14 cellular contexts compared by ENCODE assay signal in the genomic region with DNA sequence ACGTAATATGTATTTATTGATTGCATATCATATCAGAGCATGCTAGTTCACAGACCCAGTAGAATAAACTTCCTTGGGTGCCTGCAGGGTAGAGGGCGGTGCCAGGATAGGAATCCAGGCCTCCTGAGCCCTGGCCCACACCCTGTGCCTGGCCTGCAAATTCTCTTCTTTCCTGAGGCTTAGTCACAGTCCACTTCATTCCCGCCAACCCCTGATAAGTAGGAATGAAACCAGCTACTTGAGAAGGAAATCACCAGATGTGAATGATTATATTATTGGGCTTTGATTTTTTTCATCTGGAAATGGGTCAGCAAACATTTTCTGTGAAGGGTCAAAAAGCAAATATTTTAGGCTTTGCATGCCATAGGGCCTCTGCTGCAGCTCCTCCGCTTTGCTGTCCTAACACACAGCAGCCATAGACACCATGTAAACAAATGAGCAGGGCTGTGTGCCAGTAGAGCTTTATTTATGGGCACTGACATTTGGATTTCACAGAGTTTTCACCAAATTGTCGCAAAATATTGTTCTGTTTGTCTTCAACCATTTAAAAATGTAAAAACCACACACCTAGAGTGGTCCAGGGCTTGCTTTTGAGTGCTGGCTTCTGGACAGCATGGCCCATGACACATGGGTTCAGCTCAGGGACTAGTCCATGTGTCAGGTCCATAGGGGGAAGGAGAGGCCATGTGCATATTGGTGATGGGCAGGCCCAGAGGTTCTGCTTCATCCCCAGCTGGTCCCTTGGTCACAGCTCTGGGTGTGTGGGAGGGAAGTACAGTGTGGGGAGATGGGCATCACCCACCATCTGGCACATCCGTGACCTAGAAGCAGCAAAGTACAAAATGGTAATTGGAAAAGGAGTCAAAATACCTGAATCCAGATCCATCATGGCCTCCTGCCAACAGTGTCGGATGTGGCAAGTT. TPM values are rescaled to one million over a fixed set of nuclear protein-coding genes. Genes with fewer than 3 reads are reported as not detected.
A peak's percentile ranks its signal among the peaks of the same experiment; 100 is the strongest.
DNase-seq lines count a peak whose midpoint lies in the region; ATAC-seq and TF ChIP-seq lines count a peak whose summit lies in the region.
"Had no signal": no experiment of that assay in that cellular context is flagged by ENCODE, and none has a peak within 500 bp of the region (broad histone marks: within the 10 kb centered on the region; RNA-seq: fewer than 3 reads in every experiment).

No MANE protein-coding gene starts in this region.

- no peak for TF ChIP-seq EP300 in suprapubic skin (IDR thresholded peaks at IDR 0.05)

- no peak overlapping the region for H2AFZ ChIP-seq in OCI-LY7 (ENCODE audit: low read length)

- no peak overlapping the region for H3K9ac ChIP-seq in adipocyte (ENCODE audit: low read length)

- intact Hi-C loops in right cardiac atrium (cut with DNase I) (loop anchor here in 1 of 4 donors (5.0 kb wide), 1 partner anchor 50 kb away; the partner anchor contains the start of gene STK35), OCI-LY7 (cut with micrococcal nuclease; ENCODE audit: unreplicated experiment) (no loop called here)

- peaks cover 19% of the 10 kb centered on the region for H3K4me1 ChIP-seq in adipocyte (ENCODE audit: control insufficient read depth, insufficient read depth, low read length)
- peaks cover 3% of the 10 kb centered on the region for H3K4me1 ChIP-seq in right cardiac atrium (ENCODE audit: control insufficient read depth, insufficient read depth, low read length)
- H3K4me1 ChIP-seq in suprapubic skin: peaks cover 20% of the 10 kb centered on the region
- peaks cover 4% of the 10 kb centered on the region for H3K4me1 ChIP-seq in OCI-LY7 (ENCODE audit: insufficient read depth, low read length, poor library complexity, severe bottlenecking)

- H3K4me2 ChIP-seq in OCI-LY7 (ENCODE audit: low read length): no peak overlapping the region

- no TSS peak for BruUV-seq in OCI-LY7 (replicated peaks; lab: Mats Ljungman, UMichigan)

- WGBS in right cardiac atrium: 56% methylated on average over 7 of the region's 7 CpGs
- 44% methylated on average over 7 of the region's 7 CpGs for whole genome bisulfite sequencing in suprapubic skin

- peak; percentile 65 to 88 for ATAC-seq in right cardiac atrium
- no peak for ATAC-seq in HG02970 (IDR thresholded peaks at IDR 0.05; ENCODE audit: low FRiP score, unreplicated experiment)

- H3K79me2 ChIP-seq in OCI-LY7 (ENCODE audit: insufficient read depth, low read depth, low read length): no peaks in the 10 kb centered on the region

- H3K27ac ChIP-seq in right cardiac atrium (ENCODE audit: low read length) (peak overlapping the region; percentile 80), suprapubic skin (peak overlapping the region; percentile 6), OCI-LY7 (ENCODE audit: low read depth, low read length, poor library complexity, severe bottlenecking) (no peak overlapping the region)
- H3K27ac ChIP-seq: tibial artery had no signal

- H3K36me3 ChIP-seq in adipocyte (ENCODE audit: control insufficient read depth, insufficient read depth, low read length, severe bottlenecking) (no peaks in the 10 kb centered on the region), suprapubic skin (peaks cover 2% of the 10 kb centered on the region), OCI-LY7 (ENCODE audit: insufficient read depth, low read length) (no peaks in the 10 kb centered on the region)

- TF ChIP-seq POLR2A in suprapubic skin (IDR thresholded peaks at IDR 0.05): no peak

- POLR2A ChIA-PET in OCI-LY7 (lab: Charles Lee): no interaction called here

- H4K20me1 ChIP-seq in OCI-LY7 (ENCODE audit: insufficient read depth, low read length): no peaks in the 10 kb centered on the region

- DNase-seq in DMS53 (lab: John Stamatoyannopoulos, UW): peak; percentile 19
- DNase-seq in DMS53 treated with DMSO at 0.1 percent for 48 hours (lab: John Stamatoyannopoulos, UW; ENCODE audit: unreplicated experiment): no peak
- peak; percentile 84 for DNase-seq in adipocyte (ENCODE audit: low read depth)
- peak in 2 of 3 donors; percentile 43 to 75 for DNase-seq in right cardiac atrium
- no peak for DNase-seq in suprapubic skin (ENCODE audit: low spot score in 2 of 2)
- no peak for DNase-seq in OCI-LY7 (ENCODE audit: low spot score)
- DNase-seq in amniotic stem cell (lab: John Stamatoyannopoulos, UW): no peak
- DNase-seq: glutamatergic neuron; KBM-7; NCI-H446 treated with DMSO at 0.1 percent for 48 hours; stimulated activated CD4-positive, alpha-beta T cell treated with anti-CD3 and anti-CD28 coated beads, Interleukin-4, amount 100 ng/mL, for 1 hour; SW 1271 had no signal

- no peak for TF ChIP-seq CTCF in suprapubic skin (IDR thresholded peaks at IDR 0.05)
- no peak for TF ChIP-seq CTCF in OCI-LY7 (conservative IDR thresholded peaks at IDR 0.05; ENCODE audit: low read length)

- CTCF ChIA-PET in OCI-LY7 (lab: Charles Lee; ENCODE audit: unreplicated experiment): no interaction called here

- H3K4me3 ChIP-seq in adipocyte (ENCODE audit: low read length) (no peak overlapping the region), right cardiac atrium (ENCODE audit: low read length) (no peak overlapping the region), suprapubic skin (no peak overlapping the region), OCI-LY7 (ENCODE audit: low read depth, low read length, poor library complexity, severe bottlenecking) (no peak overlapping the region)
- H3K4me3 ChIP-seq: tibial artery had no signal

- H3K9me2 ChIP-seq in OCI-LY7 (ENCODE audit: insufficient read depth, low read length): no peaks in the 10 kb centered on the region

- H3K27me3 ChIP-seq in adipocyte (replicated peaks; ENCODE audit: control insufficient read depth, insufficient read depth, low read length): no peaks in the 10 kb centered on the region
- H3K27me3 ChIP-seq in right cardiac atrium (ENCODE audit: control insufficient read depth, insufficient read depth): no peaks in the 10 kb centered on the region
- no peaks in the 10 kb centered on the region for H3K27me3 ChIP-seq in suprapubic skin
- H3K27me3 ChIP-seq: tibial artery had no signal

- H3K9me3 ChIP-seq in adipocyte (ENCODE audit: control insufficient read depth, low read length) (no peaks in the 10 kb centered on the region), right cardiac atrium (ENCODE audit: control insufficient read depth, low read length) (no peaks in the 10 kb centered on the region), suprapubic skin (no peaks in the 10 kb centered on the region), OCI-LY7 (ENCODE audit: low read length) (no peaks in the 10 kb centered on the region)
- H3K9me3 ChIP-seq: tibial artery had no signal

RNA-seq across cellular contexts. Expression of gene STK35, which starts 50.4 kb away (rescaled TPM):
- 10 to 100 TPM; 10.8 to 16.5 (median 12.7) TPM for total RNA-seq in right cardiac atrium
- polyA plus RNA-seq in right cardiac atrium: 7.8 TPM
- 10 to 100 TPM; 23.2 to 33.6 (median 25.2) TPM for total RNA-seq in suprapubic skin
- 18.7 and 22.3 TPM in 2 replicates for total RNA-seq in OCI-LY7 (2014; rRNA removed; shearing (Covaris generic))
- total RNA-seq in OCI-LY7 (2022): 21.4 and 24.1 TPM in 2 replicates

Comparison
In these comparisons a context has a peak if more than half of its experiments do, and no peak if none do; other contexts are left out.
1. DNase-seq: peak in DMS53 (single experiment), adipocyte (single experiment) and right cardiac atrium (2 of 3); none in DMS53 treated with DMSO at 0.1 percent for 48 hours (single experiment), suprapubic skin (0 of 2), OCI-LY7 (single experiment) and amniotic stem cell (single experiment).